11 cellular contexts compared by ENCODE assay signal in genomic region chr2:10161961-10162441, GRCh38. TPM values are rescaled to one million over a fixed set of nuclear protein-coding genes. Genes with fewer than 3 reads are reported as not detected.
A peak's percentile ranks its signal among the peaks of the same experiment; 100 is the strongest.
DNase-seq lines count a peak whose midpoint lies in the region; ATAC-seq and TF ChIP-seq lines count a peak whose summit lies in the region.
"Had no signal": no experiment of that assay in that cellular context is flagged by ENCODE, and none has a peak within 500 bp of the region (broad histone marks: within the 10 kb centered on the region; RNA-seq: fewer than 3 reads in every experiment).

No MANE protein-coding gene starts in this region.

- TF ChIP-seq CTCF in ovary (IDR thresholded peaks at IDR 0.05) = no peak

- no peaks in the 10 kb centered on the region for H3K27me3 ChIP-seq in ovary
- H3K27me3 ChIP-seq: stomach had no signal

- WGBS in ovary, 3 donors = 43 to 69% (median 50%) methylated on average over 22 of the region's 22 CpGs

- no peaks in the 10 kb centered on the region for H3K9me3 ChIP-seq in ovary
- H3K9me3 ChIP-seq: stomach had no signal

- no peak for TF ChIP-seq EP300 in ovary (IDR thresholded peaks at IDR 0.05)

- no peak for TF ChIP-seq POLR2A in ovary (IDR thresholded peaks at IDR 0.05)

- no peaks in the 10 kb centered on the region for H3K4me1 ChIP-seq in ovary (ENCODE audit: insufficient read depth)
- H3K4me1 ChIP-seq: stomach had no signal

- intact Hi-C loops in ovary (cut with DNase I) = no loop called here

- H3K27ac ChIP-seq in ovary = no peak overlapping the region
- H3K27ac ChIP-seq: stomach had no signal

- DNase-seq in DMS 273 (lab: John Stamatoyannopoulos, UW; ENCODE audit: unreplicated experiment) (peak; percentile 92), M059J (ENCODE audit: low read depth) (peak; percentile 60), RKO (ENCODE audit: low spot score) (peak; percentile 91), islet precursor cell (peak; percentile 49), ovary (no peak), UCSD-AML1 (lab: John Stamatoyannopoulos, UW; ENCODE audit: unreplicated experiment) (no peak)
- DNase-seq: activated CD8-positive, alpha-beta T cell treated with anti-CD3 and anti-CD28 coated beads for 36 hours; CD4-positive, CD25-positive, alpha-beta regulatory T cell; stomach had no signal

- no peak for ATAC-seq in HG03159 (IDR thresholded peaks at IDR 0.05; ENCODE audit: unreplicated experiment)
- ATAC-seq in GM19035 (IDR thresholded peaks at IDR 0.05; ENCODE audit: unreplicated experiment) = no peak
- ATAC-seq: activated CD8-positive, alpha-beta T cell treated with anti-CD3 and anti-CD28 coated beads for 36 hours had no signal

- no peaks in the 10 kb centered on the region for H3K36me3 ChIP-seq in ovary
- H3K36me3 ChIP-seq: stomach had no signal

- H3K4me3 ChIP-seq in ovary = no peak overlapping the region
- H3K4me3 ChIP-seq: stomach had no signal

RNA-seq across cellular contexts. Expression of gene RRM2, which starts 39.5 kb away (rescaled TPM):
- 110 and 170 TPM in 2 replicates for total RNA-seq in M059J (2014; rRNA removed; shearing (Covaris generic))
- 1 to 10 TPM in 3 of 7 donors, under 1 TPM in 2, not detected in 2; 0.24 to 4.6 (median 1.3) TPM for total RNA-seq in ovary
- polyA plus RNA-seq in ovary = 1 to 10 TPM in 1 of 2 donors, under 1 TPM in 1; 0.51 to 4.1 TPM

Comparison
In these comparisons a context has a peak if more than half of its experiments do, and no peak if none do; other contexts are left out.
1. DNase-seq: peak in DMS 273 (single experiment), M059J (single experiment), RKO (single experiment) and islet precursor cell (single experiment); none in ovary (0 of 5) and UCSD-AML1 (single experiment).
2. RNA of gene RRM2, which starts 39.5 kb away (total RNA-seq): 110 to 170 TPM in M059J; 0.24 to 4.6 TPM in ovary; every median in the first group is over 10 times any median in the second.